ENCODE assay signal across 8 cellular contexts in genomic region chr16:84548971-84549844, GRCh38. TPM values are rescaled to one million over a fixed set of nuclear protein-coding genes. Genes with fewer than 3 reads are reported as not detected.
DNase-seq lines count a peak whose midpoint lies in the region; ATAC-seq and TF ChIP-seq lines count a peak whose summit lies in the region.

No MANE protein-coding gene starts in this region.

- no peaks in the 10 kb centered on the region for H3K36me3 ChIP-seq in left ventricle myocardium inferior
- no peaks in the 10 kb centered on the region for H3K36me3 ChIP-seq in right atrium auricular region
- no peaks in the 10 kb centered on the region for H3K36me3 ChIP-seq in mucosa of rectum (ENCODE audit: control insufficient read depth in 2 of 2, insufficient read depth in 2 of 2, low read length in 2 of 2)
- no peaks in the 10 kb centered on the region for H3K36me3 ChIP-seq in vagina

- H3K9me3 ChIP-seq in left ventricle myocardium inferior (replicated peaks) (no peaks in the 10 kb centered on the region), right atrium auricular region (no peaks in the 10 kb centered on the region), mucosa of rectum (ENCODE audit: control insufficient read depth in 2 of 2, low read length in 2 of 2) (no peaks in the 10 kb centered on the region), vagina (no peaks in the 10 kb centered on the region)

- H3K4me3 ChIP-seq in left ventricle myocardium inferior, result no peak overlapping the region
- H3K4me3 ChIP-seq in right atrium auricular region, result no peak overlapping the region
- peak overlapping the region in 1 of 2 donors; percentile 33 for H3K4me3 ChIP-seq in mucosa of rectum (ENCODE audit: low read length in 2 of 2)
- no peak overlapping the region for H3K4me3 ChIP-seq in vagina

- H3K27me3 ChIP-seq in left ventricle myocardium inferior (ENCODE audit: low read depth) (peaks cover 26% of the 10 kb centered on the region), right atrium auricular region (no peaks in the 10 kb centered on the region), mucosa of rectum (ENCODE audit: control insufficient read depth in 2 of 2, insufficient read depth in 2 of 2, low read length in 2 of 2) (no peaks in the 10 kb centered on the region), vagina (no peaks in the 10 kb centered on the region)

- intact Hi-C loops in left ventricle myocardium inferior (cut with micrococcal nuclease) (no loop called here), vagina (cut with DNase I) (no loop called here)

- no peak for TF ChIP-seq POLR2A in vagina (IDR thresholded peaks at IDR 0.05)

- DNase-seq in left ventricle myocardium inferior (no peak), right atrium auricular region (ENCODE audit: low spot score) (no peak), vagina (ENCODE audit: extremely low spot score in 2 of 2) (no peak), NCI-H146 treated with DMSO at 0.1 percent for 48 hours (lab: John Stamatoyannopoulos, UW; ENCODE audit: unreplicated experiment) (no peak)

- H3K27ac ChIP-seq in left ventricle myocardium inferior (replicated peaks) (peak overlapping the region; percentile 48), right atrium auricular region (peak overlapping the region in 1 of 2 donors; percentile 31), angular gyrus (ENCODE audit: low read depth, low read length) (peak overlapping the region; percentile 44), mucosa of rectum (ENCODE audit: low read depth in 2 of 2, low read length in 2 of 2) (peak overlapping the region; percentile 68 to 75), vagina (peak overlapping the region; percentile 34)

- H3K4me1 ChIP-seq in left ventricle myocardium inferior (peaks cover 5% of the 10 kb centered on the region), right atrium auricular region (peaks cover 0 to 5% of the 10 kb centered on the region in 2 donors), mucosa of rectum (ENCODE audit: control insufficient read depth in 2 of 2, insufficient read depth in 2 of 2, low read length in 2 of 2) (no peaks in the 10 kb centered on the region), vagina (no peaks in the 10 kb centered on the region)

- TF ChIP-seq CTCF in left ventricle myocardium inferior (IDR thresholded peaks at IDR 0.05; ENCODE audit: borderline replicate concordance), result no peak
- TF ChIP-seq CTCF in right atrium auricular region (IDR thresholded peaks at IDR 0.05), result no peak
- TF ChIP-seq CTCF in vagina (IDR thresholded peaks at IDR 0.05), result no peak

- H3K9ac ChIP-seq in mucosa of rectum (ENCODE audit: low read depth in 1 of 2, low read length in 2 of 2), result no peak overlapping the region

- ATAC-seq in GM21619 (IDR thresholded peaks at IDR 0.05; ENCODE audit: unreplicated experiment) (no peak), HG02870 (IDR thresholded peaks at IDR 0.05; ENCODE audit: unreplicated experiment) (no peak)

RNA-seq across cellular contexts. Expression of gene MEAK7, which starts 44.7 kb away (rescaled TPM):
- total RNA-seq in left ventricle myocardium inferior (5.3 TPM), right atrium auricular region (1 to 10 TPM; 5.3 to 6.9 TPM), vagina (28.5 TPM)
